In genomic region chr11:68841718-68842426, GRCh38 we compare ENCODE assay signal across 8 cellular contexts. TPM values are rescaled to one million over a fixed set of nuclear protein-coding genes. Genes with fewer than 3 reads are reported as not detected.
DNase-seq lines count a peak whose midpoint lies in the region; ATAC-seq and TF ChIP-seq lines count a peak whose summit lies in the region.

Gene CPT1A, minus strand, starts transcription at chr11:68841916. Its CDS starts 26,442 bp downstream, at chr11:68815474.

- H3K27me3 Mint-ChIP-seq in progenitor cell of endocrine pancreas = peaks cover 59% of the 10 kb centered on the region

- H3K27ac Mint-ChIP-seq in progenitor cell of endocrine pancreas = no peak within 1 kb of the TSS

- ATAC-seq in heart right ventricle = peak in 7 of 8 donors; percentile 20 to 66 (median 52)

- H3K4me1 Mint-ChIP-seq in progenitor cell of endocrine pancreas (ENCODE audit: low read depth) = peaks cover 24% of the 10 kb centered on the region

- 5 to 8% methylated on average over 71 to 82 of the region's 82 CpGs for WGBS in heart right ventricle, 2 donors

- DNase-seq in NCI-H2081 (lab: John Stamatoyannopoulos, UW) (peak; percentile 10 to 47), NCI-H2081 treated with DMSO at 0.1 percent for 48 hours (lab: John Stamatoyannopoulos, UW) (no peak), Kasumi-1 (lab: John Stamatoyannopoulos, UW) (peak; percentile 46 to 65), T-helper 1 cell (peak; percentile 52 to 77 (median 58)), amniotic epithelial cell (ENCODE audit: low read depth) (peak; percentile 66), heart right ventricle (peak; percentile 73 to 85), progenitor cell of endocrine pancreas (ENCODE audit: low spot score, unreplicated experiment) (peak; percentile 40), OCI-M2 (lab: John Stamatoyannopoulos, UW; ENCODE audit: unreplicated experiment) (no peak)

- peak in 1 of 9 donors; percentile 18 for TF ChIP-seq CTCF in heart right ventricle (IDR thresholded peaks at IDR 0.05)
- TF ChIP-seq CTCF in progenitor cell of endocrine pancreas (IDR thresholded peaks at IDR 0.05; ENCODE audit: unreplicated experiment) = no peak

- peaks cover 18 to 71% (median 62%) of the 10 kb centered on the region in 9 donors for H3K4me1 ChIP-seq in heart right ventricle

- H3K4me3 Mint-ChIP-seq in progenitor cell of endocrine pancreas (ENCODE audit: low read depth) = no peak within 1 kb of the TSS

- peak within 1 kb of the TSS; percentile 85 to 99 (median 90) for H3K27ac ChIP-seq in heart right ventricle

- intact Hi-C loops in heart right ventricle (cut with DNase I) = loop anchor here in 3 of 10 donors (5.0 to 10.0 kb wide), 4 partner anchors 35 to 63 kb away; partner anchors contain the start of genes IGHMBP2 (in 1 of the 3) and MRPL21 (in 1 of the 3)

- peak within 1 kb of the TSS; percentile 74 to 98 (median 90) for H3K4me3 ChIP-seq in heart right ventricle

- no peaks in the 10 kb centered on the region for H3K36me3 Mint-ChIP-seq in progenitor cell of endocrine pancreas (ENCODE audit: insufficient read depth)

- H3K36me3 ChIP-seq in heart right ventricle = peaks cover 0 to 3% (median 0%) of the 10 kb centered on the region in 9 donors

- no peaks in the 10 kb centered on the region for H3K9me3 ChIP-seq in heart right ventricle

- H3K27me3 ChIP-seq in heart right ventricle = no peaks in the 10 kb centered on the region

- no peaks in the 10 kb centered on the region for H3K9me3 Mint-ChIP-seq in progenitor cell of endocrine pancreas (ENCODE audit: low read depth)

RNA-seq across cellular contexts. Expression of gene CPT1A, which starts in this region (rescaled TPM):
- total RNA-seq in heart right ventricle = 10 to 100 TPM; 28.8 to 84.4 (median 48.3) TPM
- polyA plus RNA-seq in heart right ventricle = 10 to 100 TPM; 18.8 to 22.8 TPM
- total RNA-seq in progenitor cell of endocrine pancreas = 3.8 and 5.7 TPM in 2 replicates

Comparison
In these comparisons a context has a peak if more than half of its experiments do, and no peak if none do; other contexts are left out.
1. DNase-seq: peak in NCI-H2081 (2 of 2), Kasumi-1 (2 of 2), T-helper 1 cell (5 of 5), amniotic epithelial cell (single experiment), heart right ventricle (2 of 2) and progenitor cell of endocrine pancreas (single experiment); none in NCI-H2081 treated with DMSO at 0.1 percent for 48 hours (single experiment) and OCI-M2 (single experiment).